ENCODE assay signal across 8 cellular contexts in genomic region chrX:65034641-65035450, GRCh38. TPM values are rescaled to one million over a fixed set of nuclear protein-coding genes. Genes with fewer than 3 reads are reported as not detected.
DNase-seq lines count a peak whose midpoint lies in the region; ATAC-seq, FAIRE-seq and TF ChIP-seq lines count a peak whose summit lies in the region.

Gene ZC3H12B, plus strand, starts transcription at chrX:65034826.

- ATAC-seq in HepG2: peak; percentile 97

- peak; percentile 45 to 60 for TF ChIP-seq POLR2A in HepG2 (IDR thresholded peaks at IDR 0.05; ENCODE audit: insufficient read depth in 1 of 2, low read depth in 2 of 2, low read length in 2 of 2)

- peak; percentile 51 for DNase-seq in GM04504 (ENCODE audit: low read depth)
- peak; percentile 89 to 93 for DNase-seq in HAP-1 (ENCODE audit: low spot score in 2 of 2)
- DNase-seq in NCI-H1092 treated with DMSO at 0.1 percent for 48 hours (lab: John Stamatoyannopoulos, UW): peak; percentile 21
- DNase-seq in activated CD4-positive, alpha-beta T cell treated with anti-CD3 and anti-CD28 coated beads, Interleukin-2, amount 10 ng/mL, durations not matched to agents 24 days and 14 days: peak; percentile 93
- DNase-seq in HepG2 (ENCODE audit: low spot score): peak; percentile 56
- peak; percentile 82 for DNase-seq in stimulated activated CD4-positive, alpha-beta T cell treated with anti-CD3 and anti-CD28 coated beads, Interleukin-4, amount 100 ng/mL, for 1 hour
- DNase-seq in NCI-H226: no peak

- H3K4me3 ChIP-seq in HAP-1 (peak within 1 kb of the TSS; percentile 61), HepG2 (replicated peaks in 1 of 3; ENCODE audit: insufficient read depth in 1 of 3, low read depth in 2 of 3, low read length in 3 of 3) (peak within 1 kb of the TSS; percentile 62 to 78 (median 76))

- TF ChIP-seq RAD21 in HepG2 (CRISPR knock-in tag; IDR thresholded peaks at IDR 0.05): peak; percentile 72

- H3K9ac ChIP-seq in HepG2 (ENCODE audit: insufficient read depth, low read depth, low read length): peak within 1 kb of the TSS; percentile 71

- no peaks in the 10 kb centered on the region for H3K79me2 ChIP-seq in HepG2 (ENCODE audit: insufficient read depth, low read length)

- POLR2A ChIA-PET in HepG2 (lab: Yijun Ruan, JAX): interaction anchor here (0.8 to 2.4 kb wide), 3 partner anchors 16 to 205 kb away, joined by 3 to 17 read pairs (median 3); no protein-coding TSS in a partner anchor

- TF ChIP-seq EP300 in HepG2 (IDR thresholded peaks at IDR 0.05; ENCODE audit: low read depth in 2 of 2, low read length in 2 of 2) (no peak), HepG2 (CRISPR knock-in tag; IDR thresholded peaks at IDR 0.05; ENCODE audit: borderline replicate concordance) (no peak)

- H3K36me3 ChIP-seq in HAP-1 (replicated peaks): no peaks in the 10 kb centered on the region
- no peaks in the 10 kb centered on the region for H3K36me3 ChIP-seq in HepG2 (replicated peaks in 1 of 2; ENCODE audit: control insufficient read depth in 1 of 2, insufficient read depth in 2 of 2, low read length in 2 of 2)

- no peaks in the 10 kb centered on the region for H3K9me3 Mint-ChIP-seq in activated CD4-positive, alpha-beta T cell treated with anti-CD3 and anti-CD28 coated beads, Interleukin-2, amount 10 ng/mL, durations not matched to agents 24 days and 14 days
- H3K9me3 Mint-ChIP-seq in dendritic cell treated with granulocyte-macrophage colony-stimulating factor and Interleukin-4, amounts not matched to agents 40 ng/mL and 50 ng/mL, for 4 days: no peaks in the 10 kb centered on the region

- H2AFZ ChIP-seq in HepG2 (ENCODE audit: low read length): peak within 1 kb of the TSS; percentile 78

- peaks cover 10% of the 10 kb centered on the region for H3K4me1 Mint-ChIP-seq in activated CD4-positive, alpha-beta T cell treated with anti-CD3 and anti-CD28 coated beads, Interleukin-2, amount 10 ng/mL, durations not matched to agents 24 days and 14 days
- peaks cover 6% of the 10 kb centered on the region for H3K4me1 Mint-ChIP-seq in dendritic cell treated with granulocyte-macrophage colony-stimulating factor and Interleukin-4, amounts not matched to agents 40 ng/mL and 50 ng/mL, for 4 days (ENCODE audit: low read depth)

- H3K36me3 Mint-ChIP-seq in activated CD4-positive, alpha-beta T cell treated with anti-CD3 and anti-CD28 coated beads, Interleukin-2, amount 10 ng/mL, durations not matched to agents 24 days and 14 days (ENCODE audit: low read depth): peaks cover 3% of the 10 kb centered on the region
- no peaks in the 10 kb centered on the region for H3K36me3 Mint-ChIP-seq in dendritic cell treated with granulocyte-macrophage colony-stimulating factor and Interleukin-4, amounts not matched to agents 40 ng/mL and 50 ng/mL, for 4 days (ENCODE audit: low read depth)

- no peaks in the 10 kb centered on the region for H3K27me3 ChIP-seq in HAP-1 (ENCODE audit: low read depth)
- no peaks in the 10 kb centered on the region; a peak in 1 of 5 replicates for H3K27me3 ChIP-seq in HepG2 (ENCODE audit: control insufficient read depth in 1 of 2, insufficient read depth in 2 of 2, low read length in 2 of 2)

- CTCF ChIA-PET in HepG2 (lab: Yijun Ruan, JAX; ENCODE audit: low intra/inter-chr PET ratio, low total read pairs): no interaction called here

- in situ Hi-C loops in HAP-1 (cut with MboI; ENCODE audit: low sequenced_read_pairs) (no loop called here), HepG2 (cut with HindIII; ENCODE audit: extremely low pct_ligation_motif_present, low pct_unique_long_range_greater_than_20kb) (no loop called here)

- peak within 1 kb of the TSS; percentile 91 for H3K4me3 Mint-ChIP-seq in activated CD4-positive, alpha-beta T cell treated with anti-CD3 and anti-CD28 coated beads, Interleukin-2, amount 10 ng/mL, durations not matched to agents 24 days and 14 days
- peak within 1 kb of the TSS; percentile 74 for H3K4me3 Mint-ChIP-seq in dendritic cell treated with granulocyte-macrophage colony-stimulating factor and Interleukin-4, amounts not matched to agents 40 ng/mL and 50 ng/mL, for 4 days

- H3K27me3 Mint-ChIP-seq in activated CD4-positive, alpha-beta T cell treated with anti-CD3 and anti-CD28 coated beads, Interleukin-2, amount 10 ng/mL, durations not matched to agents 24 days and 14 days: no peaks in the 10 kb centered on the region
- H3K27me3 Mint-ChIP-seq in dendritic cell treated with granulocyte-macrophage colony-stimulating factor and Interleukin-4, amounts not matched to agents 40 ng/mL and 50 ng/mL, for 4 days: peaks cover 3% of the 10 kb centered on the region

- H4K20me1 ChIP-seq in HepG2 (ENCODE audit: insufficient read depth, low read length): no peaks in the 10 kb centered on the region

- peak; percentile 79 for TF ChIP-seq CTCF in HepG2 (CRISPR knock-in tag; IDR thresholded peaks at IDR 0.05)

- peak within 1 kb of the TSS; percentile 92 for H3K27ac Mint-ChIP-seq in activated CD4-positive, alpha-beta T cell treated with anti-CD3 and anti-CD28 coated beads, Interleukin-2, amount 10 ng/mL, durations not matched to agents 24 days and 14 days
- no peak within 1 kb of the TSS for H3K27ac Mint-ChIP-seq in dendritic cell treated with granulocyte-macrophage colony-stimulating factor and Interleukin-4, amounts not matched to agents 40 ng/mL and 50 ng/mL, for 4 days

- 0% methylated on average over 1 of the region's 69 CpGs for WGBS in HepG2 (ENCODE audit: low lambda C conversion rate)

- peak within 1 kb of the TSS; percentile 77 for H3K27ac ChIP-seq in HepG2 (ENCODE audit: extremely low read length, insufficient read depth, low read length)

- no peaks in the 10 kb centered on the region for H3K9me3 ChIP-seq in HAP-1
- H3K9me3 ChIP-seq in HepG2 (ENCODE audit: low read length): no peaks in the 10 kb centered on the region

- intact Hi-C loops in activated CD4-positive, alpha-beta T cell treated with anti-CD3 and anti-CD28 coated beads, Interleukin-2, amount 10 ng/mL, durations not matched to agents 24 days and 14 days (cut with micrococcal nuclease): loop anchor here (1.0 to 10.0 kb wide), 4 partner anchors 59 to 830 kb away; partner anchors contain the start of genes AMER1, LAS1L, MTMR8 and ZC4H2
- intact Hi-C loops in dendritic cell treated with granulocyte-macrophage colony-stimulating factor and Interleukin-4, amounts not matched to agents 40 ng/mL and 50 ng/mL, for 4 days (cut with micrococcal nuclease): no loop called here
- intact Hi-C loops in HepG2 (cut with micrococcal nuclease; ENCODE audit: unreplicated experiment): loop anchor here (1.0 to 10.0 kb wide), 4 partner anchors 140 to 416 kb away; no protein-coding TSS in a partner anchor

- H3K4me1 ChIP-seq in HAP-1: peaks cover 10% of the 10 kb centered on the region
- H3K4me1 ChIP-seq in HepG2 (ENCODE audit: insufficient read depth, low read length): peaks cover 13% of the 10 kb centered on the region

- no peak for FAIRE-seq in HepG2 (lab: Jason Lieb, UNC)

- H3K4me2 ChIP-seq in HepG2 (ENCODE audit: low read depth, low read length): peak within 1 kb of the TSS; percentile 77

- BruUV-seq in HepG2 (replicated peaks; lab: Mats Ljungman, UMichigan): no TSS peak

TF ChIP-seq in HepG2, 621 proteins besides CTCF, POLR2A, EP300 and RAD21 (continues in another document):
- no peak for TF ChIP-seq ZNF678 (CRISPR knock-in tag; IDR thresholded peaks at IDR 0.05)
- peak; percentile 57; the same call in 1 of the 2 replicates for TF ChIP-seq ZMYM4 (CRISPR knock-in tag; IDR thresholded peaks at IDR 0.05)
- TF ChIP-seq REXO4 (CRISPR knock-in tag; IDR thresholded peaks at IDR 0.05; ENCODE audit: borderline replicate concordance): no peak
- TF ChIP-seq KDM2A (CRISPR knock-in tag; IDR thresholded peaks at IDR 0.05; ENCODE audit: borderline replicate concordance, low read depth): peak; percentile 49; the same call in 1 of the 2 replicates
- peak; percentile 64 for TF ChIP-seq SRSF1 (optimal IDR thresholded peaks at IDR 0.05; ENCODE audit: low read depth, low read length)
- TF ChIP-seq ZNF292 (CRISPR knock-in tag; IDR thresholded peaks at IDR 0.05; ENCODE audit: borderline replicate concordance, low read depth): peak; percentile 52; the same call in 1 of the 2 replicates
- TF ChIP-seq RFX1 (IDR thresholded peaks at IDR 0.05): peak; percentile 82
- TF ChIP-seq BRD4 (CRISPR knock-in tag; IDR thresholded peaks at IDR 0.05): 0 out of 2 replicates have a peak, but pooled peaks have one; percentile 20
- peak; percentile 43 for TF ChIP-seq SALL1 (CRISPR knock-in tag; IDR thresholded peaks at IDR 0.05)

RNA-seq across cellular contexts. Expression of gene ZC3H12B, which starts in this region (rescaled TPM):
- total RNA-seq in activated CD4-positive, alpha-beta T cell treated with anti-CD3 and anti-CD28 coated beads, Interleukin-2, amount 10 ng/mL, durations not matched to agents 24 days and 14 days: 0.57 and 0.58 TPM in 2 replicates
- total RNA-seq in HepG2 (2016; rRNA removed; fragmentation: Illumina TruSeq; extraction: Trizol): 1.5 and 2.0 TPM in 2 replicates
- total RNA-seq in HepG2 (2016; cell fraction: cytosol; rRNA removed; fragmentation: Illumina TruSeq; extraction: Trizol; ENCODE audit: low read depth): 2.6 and 2.7 TPM in 2 replicates
- 1.6 and 1.9 TPM in 2 replicates for total RNA-seq in HepG2 (2016; cell fraction: insoluble cytoplasmic fraction; rRNA removed; fragmentation: Illumina TruSeq; extraction: Trizol)
- total RNA-seq in HepG2 (2016; cell fraction: membrane; rRNA removed; fragmentation: Illumina TruSeq; extraction: Trizol): 2.3 and 3.1 TPM in 2 replicates
- 2.2 and 2.4 TPM in 2 replicates for total RNA-seq in HepG2 (2016; cell fraction: nucleus; rRNA removed; fragmentation: Illumina TruSeq; extraction: Trizol)
- 1.3 and 1.7 TPM in 2 replicates for polyA plus RNA-seq in HepG2 (2011; rRNA removed)
- 0.62 and 0.96 TPM in 2 replicates for polyA plus RNA-seq in HepG2 (2011; cell fraction: cytosol; rRNA removed)
- polyA plus RNA-seq in HepG2 (2011; cell fraction: nucleus; rRNA removed): 1.4 and 2.1 TPM in 2 replicates
- 0.93 and 1.2 TPM in 2 replicates for polyA plus RNA-seq in HepG2 (2012)
- 0.09 and 0.19 TPM in 2 replicates for polyA plus RNA-seq in HepG2 (2016; cell fraction: cytosol; fragmentation: Illumina TruSeq; extraction: Trizol; ENCODE audit: low read depth)
- 1.3 and 1.5 TPM in 2 replicates for polyA plus RNA-seq in HepG2 (2016; cell fraction: insoluble cytoplasmic fraction; fragmentation: Illumina TruSeq; extraction: Trizol; ENCODE audit: low read depth)
- 0.56 and 0.63 TPM in 2 replicates for polyA plus RNA-seq in HepG2 (2016; cell fraction: membrane; fragmentation: Illumina TruSeq; extraction: Trizol; ENCODE audit: low read depth)
- 2.3 and 3.5 TPM in 2 replicates for polyA plus RNA-seq in HepG2 (2016; cell fraction: nucleus; fragmentation: Illumina TruSeq; extraction: Trizol; ENCODE audit: insufficient read depth, low read depth)
- 2.0 TPM in 1 of 2 replicates, not detected in the other for polyA minus RNA-seq in HepG2 (2011; rRNA and poly(A)+ RNA removed; ENCODE audit: low replicate concordance)
- polyA minus RNA-seq in HepG2 (2011; cell fraction: cytosol; rRNA and poly(A)+ RNA removed): 1.1 and 1.4 TPM in 2 replicates
- 3.1 and 3.2 TPM in 2 replicates for polyA minus RNA-seq in HepG2 (2011; cell fraction: nucleus; rRNA and poly(A)+ RNA removed)

Comparison
In these comparisons a context has a peak if more than half of its experiments do, and no peak if none do; other contexts are left out.
1. Peak in DNase-seq in activated CD4-positive, alpha-beta T cell treated with anti-CD3 and anti-CD28 coated beads, Interleukin-2, amount 10 ng/mL, durations not matched to agents 24 days and 14 days; RNA of the gene not detected or under 1 TPM.